ENCODE assay signal across 17 cellular contexts in the genomic region with DNA sequence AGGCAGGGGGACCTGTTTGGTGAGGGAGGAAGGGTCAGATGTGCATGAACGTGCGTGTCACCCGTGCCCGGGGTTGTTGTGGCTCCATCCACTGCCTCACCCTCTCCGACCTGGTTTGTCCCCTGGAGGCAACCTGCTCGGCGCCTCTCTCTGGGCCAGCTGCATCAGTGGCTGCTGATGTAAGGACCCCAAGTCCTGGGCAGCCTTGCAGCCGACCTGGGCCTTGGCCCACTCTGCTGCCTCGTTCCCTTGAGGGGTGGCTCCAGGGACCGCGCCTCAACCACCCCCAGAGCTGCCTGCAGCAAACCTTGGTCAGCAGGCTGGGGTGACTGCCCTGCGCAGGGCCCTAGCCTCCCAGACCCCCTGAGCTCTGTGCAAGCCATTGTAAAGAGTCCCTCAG.
A peak's percentile ranks its signal among the peaks of the same experiment; 100 is the strongest.
DNase-seq lines count a peak whose midpoint lies in the region; ATAC-seq and TF ChIP-seq lines count a peak whose summit lies in the region.
"Had no signal": no experiment of that assay in that cellular context is flagged by ENCODE, and none has a peak within 500 bp of the region (broad histone marks: within the 10 kb centered on the region; RNA-seq: fewer than 3 reads in every experiment).

No MANE protein-coding gene starts in this region.

- H3K36me3 ChIP-seq in mucosa of descending colon (ENCODE audit: low read depth), result no peaks in the 10 kb centered on the region
- H3K36me3 ChIP-seq in upper lobe of right lung, result no peaks in the 10 kb centered on the region

- CTCF ChIA-PET in activated naive CD4-positive, alpha-beta T cell treated with anti-CD3 and anti-CD28 coated beads, Interleukin-2, amount 10 ng/mL, durations not matched to agents 7 days and 5 days (lab: Charles Lee), result interaction anchor here (0.7 kb wide), 1 partner anchor 66 kb away, joined by 3 read pairs; no protein-coding TSS in a partner anchor

- ATAC-seq in mucosa of descending colon (no peak), upper lobe of right lung (no peak)
- ATAC-seq in activated CD4-positive, CD25-positive, alpha-beta regulatory T cell treated with anti-CD3 and anti-CD28 coated beads, Interleukin-2, amount 50 U/mL, for 24 hours, result no peak
- ATAC-seq: GM23338 had no signal

- no peaks in the 10 kb centered on the region for H3K9me3 Mint-ChIP-seq in activated naive CD4-positive, alpha-beta T cell treated with anti-CD3 and anti-CD28 coated beads, Interleukin-2, amount 10 ng/mL, durations not matched to agents 7 days and 5 days

- intact Hi-C loops in mucosa of descending colon (cut with DNase I, micrococcal nuclease) (no loop called here), upper lobe of right lung (cut with DNase I) (no loop called here)

- H3K36me3 Mint-ChIP-seq in activated naive CD4-positive, alpha-beta T cell treated with anti-CD3 and anti-CD28 coated beads, Interleukin-2, amount 10 ng/mL, durations not matched to agents 7 days and 5 days, result no peaks in the 10 kb centered on the region
- H3K36me3 Mint-ChIP-seq: activated naive CD8-positive, alpha-beta T cell treated with anti-CD3 and anti-CD28 coated beads for 36 hours had no signal

- H3K4me1 Mint-ChIP-seq in activated naive CD4-positive, alpha-beta T cell treated with anti-CD3 and anti-CD28 coated beads, Interleukin-2, amount 10 ng/mL, durations not matched to agents 7 days and 5 days, result peaks cover 12% of the 10 kb centered on the region
- H3K4me1 Mint-ChIP-seq: GM23338 had no signal

- no peak overlapping the region for H3K27ac ChIP-seq in upper lobe of right lung

- peak; percentile 12 for DNase-seq in activated naive CD4-positive, alpha-beta T cell treated with anti-CD3 and anti-CD28 coated beads, Interleukin-2, amount 10 ng/mL, durations not matched to agents 7 days and 5 days
- DNase-seq in activated naive CD4-positive, alpha-beta T cell (lab: John Stamatoyannopoulos, UW), result no peak
- DNase-seq in ecto neural progenitor cell (ENCODE audit: low spot score) (peak; percentile 8), mucosa of descending colon (peak in 2 of 3 donors; percentile 15 to 40), upper lobe of right lung (peak; percentile 52), NCI-H226 (no peak)
- no peak for DNase-seq in stimulated activated CD4-positive, alpha-beta T cell treated with anti-CD3 and anti-CD28 coated beads, Interleukin-1b, Interleukin-23, amount 100 ng/mL, for 48 hours
- DNase-seq: activated CD4-positive, alpha-beta T cell treated with anti-CD3 and anti-CD28 coated beads for 4 hours; activated naive CD8-positive, alpha-beta T cell treated with anti-CD3 and anti-CD28 coated beads for 36 hours; DMS 273 treated with DMSO at 0.1 percent for 48 hours; midbrain; NCI-H1417; NCI-H2107; NCI-H524; SW 1271 had no signal

- no peaks in the 10 kb centered on the region for H3K9me3 ChIP-seq in mucosa of descending colon
- H3K9me3 ChIP-seq in upper lobe of right lung, result no peaks in the 10 kb centered on the region

- H3K4me1 ChIP-seq in mucosa of descending colon (ENCODE audit: low read depth), result no peaks in the 10 kb centered on the region
- no peaks in the 10 kb centered on the region for H3K4me1 ChIP-seq in upper lobe of right lung

- H3K4me3 Mint-ChIP-seq in activated naive CD4-positive, alpha-beta T cell treated with anti-CD3 and anti-CD28 coated beads, Interleukin-2, amount 10 ng/mL, durations not matched to agents 7 days and 5 days, result no peak overlapping the region
- H3K4me3 Mint-ChIP-seq: activated naive CD8-positive, alpha-beta T cell treated with anti-CD3 and anti-CD28 coated beads for 36 hours; GM23338 had no signal

- H3K27ac Mint-ChIP-seq in activated naive CD4-positive, alpha-beta T cell treated with anti-CD3 and anti-CD28 coated beads, Interleukin-2, amount 10 ng/mL, durations not matched to agents 7 days and 5 days, result no peak overlapping the region
- H3K27ac Mint-ChIP-seq: activated naive CD8-positive, alpha-beta T cell treated with anti-CD3 and anti-CD28 coated beads for 36 hours; GM23338 had no signal

- H3K27me3 ChIP-seq in upper lobe of right lung, result peaks cover 6% of the 10 kb centered on the region

- TF ChIP-seq CTCF in mucosa of descending colon (IDR thresholded peaks at IDR 0.05), result no peak
- TF ChIP-seq CTCF in upper lobe of right lung (IDR thresholded peaks at IDR 0.05), result no peak

- H3K4me3 ChIP-seq in mucosa of descending colon, result no peak overlapping the region
- no peak overlapping the region for H3K4me3 ChIP-seq in upper lobe of right lung
- H3K4me3 ChIP-seq: GM23338 had no signal

- H3K27me3 Mint-ChIP-seq in activated naive CD4-positive, alpha-beta T cell treated with anti-CD3 and anti-CD28 coated beads, Interleukin-2, amount 10 ng/mL, durations not matched to agents 7 days and 5 days, result peaks cover 99% of the 10 kb centered on the region

Comparison
In these comparisons a context has a peak if more than half of its experiments do, and no peak if none do; other contexts are left out.
1. DNase-seq: peak in activated naive CD4-positive, alpha-beta T cell treated with anti-CD3 and anti-CD28 coated beads, Interleukin-2, amount 10 ng/mL, durations not matched to agents 7 days and 5 days (single experiment), ecto neural progenitor cell (single experiment), mucosa of descending colon (2 of 3) and upper lobe of right lung (single experiment); none in activated naive CD4-positive, alpha-beta T cell (0 of 4), NCI-H226 (single experiment) and stimulated activated CD4-positive, alpha-beta T cell treated with anti-CD3 and anti-CD28 coated beads, Interleukin-1b, Interleukin-23, amount 100 ng/mL, for 48 hours (single experiment).